10 cellular contexts compared by ENCODE assay signal in genomic region chr21:46189213-46189958, GRCh38. TPM values are rescaled to one million over a fixed set of nuclear protein-coding genes. Genes with fewer than 3 reads are reported as not detected.
DNase-seq lines count a peak whose midpoint lies in the region; ATAC-seq and TF ChIP-seq lines count a peak whose summit lies in the region.
"Had no signal": no experiment of that assay in that cellular context is flagged by ENCODE, and none has a peak within 500 bp of the region (broad histone marks: within the 10 kb centered on the region; RNA-seq: fewer than 3 reads in every experiment).

No MANE protein-coding gene starts in this region.

- H3K4me3 ChIP-seq in adrenal gland (no peak overlapping the region), heart right ventricle (no peak overlapping the region), gastrocnemius medialis (no peak overlapping the region), BE2C (ENCODE audit: low read depth, low read length) (no peak overlapping the region)

- 44 to 55% (median 49%) methylated on average over 8 to 9 of the region's 9 CpGs for WGBS in adrenal gland, 4 donors
- WGBS in heart right ventricle, 2 donors, result 65 to 69% methylated on average over 9 of the region's 9 CpGs

- H3K27ac ChIP-seq in adrenal gland (peak overlapping the region; percentile 66 to 97 (median 96)), heart right ventricle (peak overlapping the region; percentile 69 to 96 (median 86)), gastrocnemius medialis (peak overlapping the region; percentile 89 to 90 (median 90))

- ATAC-seq in heart right ventricle (peak in 4 of 8 donors; percentile 9 to 38 (median 29)), gastrocnemius medialis (peak in 1 of 2 donors; percentile 34), HG03159 (IDR thresholded peaks at IDR 0.05; ENCODE audit: unreplicated experiment) (no peak), GM18519 (IDR thresholded peaks at IDR 0.05; ENCODE audit: low FRiP score, unreplicated experiment) (no peak)

- H3K4me1 ChIP-seq in adrenal gland (replicated peaks in 1 of 2), result peaks cover 26 to 39% of the 10 kb centered on the region in 2 donors
- H3K4me1 ChIP-seq in heart right ventricle, result peaks cover 15 to 42% (median 32%) of the 10 kb centered on the region in 9 donors
- H3K4me1 ChIP-seq in gastrocnemius medialis, result peaks cover 27 to 34% of the 10 kb centered on the region in 2 donors
- H3K4me1 ChIP-seq in BE2C, result peaks cover 21% of the 10 kb centered on the region

- peak in 1 of 2 donors; percentile 42 for TF ChIP-seq POLR2A in adrenal gland (IDR thresholded peaks at IDR 0.05)
- TF ChIP-seq POLR2A in gastrocnemius medialis (IDR thresholded peaks at IDR 0.05), result no peak

- TF ChIP-seq CTCF in adrenal gland (IDR thresholded peaks at IDR 0.05), result no peak
- TF ChIP-seq CTCF in heart right ventricle (IDR thresholded peaks at IDR 0.05), result no peak
- TF ChIP-seq CTCF in gastrocnemius medialis (IDR thresholded peaks at IDR 0.05 in 4 of 5, conservative IDR thresholded peaks at IDR 0.05 in 1 of 5), result no peak
- TF ChIP-seq CTCF in BE2C (IDR thresholded peaks at IDR 0.05; ENCODE audit: low read depth, low read length), result no peak

- H3K9me3 ChIP-seq in adrenal gland (replicated peaks in 1 of 3) (no peaks in the 10 kb centered on the region), heart right ventricle (no peaks in the 10 kb centered on the region), gastrocnemius medialis (no peaks in the 10 kb centered on the region), BE2C (no peaks in the 10 kb centered on the region)

- H3K27me3 ChIP-seq in adrenal gland (no peaks in the 10 kb centered on the region), heart right ventricle (no peaks in the 10 kb centered on the region), gastrocnemius medialis (no peaks in the 10 kb centered on the region), BE2C (no peaks in the 10 kb centered on the region)

- H3K36me3 ChIP-seq in adrenal gland (replicated peaks in 1 of 2), result peaks cover 0 to 18% of the 10 kb centered on the region in 2 donors
- H3K36me3 ChIP-seq in heart right ventricle, result peaks cover 0 to 47% (median 10%) of the 10 kb centered on the region in 9 donors
- H3K36me3 ChIP-seq in gastrocnemius medialis, result peaks cover 0 to 22% of the 10 kb centered on the region in 2 donors
- H3K36me3 ChIP-seq in BE2C, result peaks cover 13% of the 10 kb centered on the region

- DNase-seq in H4 (ENCODE audit: low spot score) (peak; percentile 6), adrenal gland (peak in 6 of 7 donors; percentile 58 to 80 (median 74)), heart right ventricle (no peak), gastrocnemius medialis (no peak), T-helper 9 cell (no peak), BE2C (no peak)
- DNase-seq: activated T-cell treated with anti-CD3 and anti-CD28 coated beads, Interleukin-2, amount 50 U/mL, for 1 hour; NCI-H526 treated with DMSO at 0.1 percent for 48 hours had no signal

- intact Hi-C loops in adrenal gland (cut with DNase I) (no loop called here), heart right ventricle (cut with DNase I) (loop anchor here in 4 of 10 donors (2.0 to 10.0 kb wide), 5 partner anchors 37 to 135 kb away; partner anchors contain the start of genes LSS (in 3 of the 4), C21orf58 (in 1 of the 4), MCM3AP (in 1 of the 4) and PCNT (in 1 of the 4)), gastrocnemius medialis (cut with DNase I; ENCODE audit: low total_unique reads) (loop anchor here (2.0 to 5.0 kb wide), 2 partner anchors 39 to 133 kb away; partner anchors contain the start of genes C21orf58, LSS and PCNT)

- in situ Hi-C loops in gastrocnemius medialis (cut with MboI; ENCODE audit: low sequenced_read_pairs in 4 of 4), result no loop called here

RNA-seq across cellular contexts. Expression of gene SPATC1L, which starts 5.1 kb away (rescaled TPM):
- 0.31 and 2.7 TPM in 2 replicates for total RNA-seq in H4 (2014; rRNA removed; shearing (Covaris generic))
- total RNA-seq in adrenal gland, result 10 to 100 TPM in 7 of 8 donors, 1 to 10 TPM in 1; 8.4 to 58.5 (median 25.3) TPM
- 10 to 100 TPM; 12.8 to 91.5 (median 51.5) TPM for polyA plus RNA-seq in adrenal gland
- 1 to 10 TPM; 4.7 to 9.8 (median 8.2) TPM for total RNA-seq in heart right ventricle
- polyA plus RNA-seq in heart right ventricle, result 10 to 100 TPM; 12.7 to 14.6 TPM
- total RNA-seq in gastrocnemius medialis, result 10 to 100 TPM in 1 of 4 donors, 1 to 10 TPM in 3; 1.5 to 11.9 (median 3.0) TPM
- 29.5 TPM for polyA plus RNA-seq in BE2C (2012; ENCODE audit: insufficient read depth, insufficient read length, low read depth)

RNA-seq across cellular contexts. Expression of gene FTCD, which starts 34.0 kb away (rescaled TPM):
- total RNA-seq in H4 (2014; rRNA removed; shearing (Covaris generic)), result 0.41 TPM in 1 of 2 replicates, not detected in the other
- total RNA-seq in adrenal gland, result 1 to 10 TPM in 4 of 8 donors, under 1 TPM in 2, not detected in 2; 0.36 to 2.1 (median 1.8) TPM
- 10 to 100 TPM in 2 of 3 donors, under 1 TPM in 1; 0.20 to 16.8 (median 11.4) TPM for polyA plus RNA-seq in adrenal gland
- total RNA-seq in heart right ventricle, result 1 to 10 TPM in 6 of 10 donors, under 1 TPM in 4; 0.38 to 4.4 (median 1.1) TPM
- polyA plus RNA-seq in heart right ventricle, result 1 to 10 TPM in 1 of 2 donors, under 1 TPM in 1; 0.14 to 4.0 TPM
- under 1 TPM in 2 of 4 donors, not detected in 2; 0.33 to 0.95 TPM for total RNA-seq in gastrocnemius medialis
- 3.1 TPM for polyA plus RNA-seq in BE2C (2012; ENCODE audit: insufficient read depth, insufficient read length, low read depth)

RNA-seq across cellular contexts. Expression of gene LSS, which starts 39.2 kb away (rescaled TPM):
- total RNA-seq in H4 (2014; rRNA removed; shearing (Covaris generic)), result 27.1 and 46.4 TPM in 2 replicates
- total RNA-seq in adrenal gland (100 to 1,000 TPM in 2 of 8 donors, 10 to 100 TPM in 6; 49.0 to 245 (median 79.8) TPM), heart right ventricle (10 to 100 TPM; 30.5 to 74.7 (median 40.7) TPM), gastrocnemius medialis (10 to 100 TPM; 26.4 to 47.2 (median 32.7) TPM)
- polyA plus RNA-seq in adrenal gland (100 to 1,000 TPM in 1 of 3 donors, 10 to 100 TPM in 2; 46.3 to 132 (median 49.9) TPM), heart right ventricle (10 to 100 TPM; 22.5 to 44.0 TPM)
- 84.6 TPM for polyA plus RNA-seq in BE2C (2012; ENCODE audit: insufficient read depth, insufficient read length, low read depth)

Comparison
In these comparisons a context has a peak if more than half of its experiments do, and no peak if none do; other contexts are left out.
1. DNase-seq: peak in H4 (single experiment) and adrenal gland (6 of 7); none in heart right ventricle (0 of 2), gastrocnemius medialis (0 of 2), T-helper 9 cell (single experiment) and BE2C (single experiment).
2. Peak in every context shown above with its lines, with median percentiles within 50 percentile points of each other: H3K27ac ChIP-seq.